In genomic region chr12:12172106-12172511, GRCh38 we compare ENCODE assay signal across 8 cellular contexts.
DNase-seq lines count a peak whose midpoint lies in the region; ATAC-seq, FAIRE-seq and TF ChIP-seq lines count a peak whose summit lies in the region.

No MANE protein-coding gene starts in this region.

- no peaks in the 10 kb centered on the region for H3K36me3 Mint-ChIP-seq in stimulated activated naive CD8-positive, alpha-beta T cell treated with anti-CD3 and anti-CD28 coated beads, Interleukin-15, Interleukin-2, amounts not matched to agents 100 ng/mL and 50 ng/mL, for 24 hours (ENCODE audit: low read depth)
- H3K36me3 Mint-ChIP-seq in CD4-positive, alpha-beta T cell (ENCODE audit: low read depth) = no peaks in the 10 kb centered on the region

- ATAC-seq in GM19395 (IDR thresholded peaks at IDR 0.05; ENCODE audit: unreplicated experiment) (peak; percentile 88), HG03521 (IDR thresholded peaks at IDR 0.05; ENCODE audit: unreplicated experiment) (peak; percentile 80), GM12878 (peak; percentile 95)
- ATAC-seq in CD4-positive, alpha-beta T cell (ENCODE audit: poor library complexity) = no peak

- peak overlapping the region; percentile 25 for H3K4me3 Mint-ChIP-seq in stimulated activated naive CD8-positive, alpha-beta T cell treated with anti-CD3 and anti-CD28 coated beads, Interleukin-15, Interleukin-2, amounts not matched to agents 100 ng/mL and 50 ng/mL, for 24 hours
- H3K4me3 Mint-ChIP-seq in CD4-positive, alpha-beta T cell = no peak overlapping the region

- no peak for TF ChIP-seq POLR2A in GM12878 (IDR thresholded peaks at IDR 0.05; ENCODE audit: low read depth, low read length)

- H3K9me3 Mint-ChIP-seq in stimulated activated naive CD8-positive, alpha-beta T cell treated with anti-CD3 and anti-CD28 coated beads, Interleukin-15, Interleukin-2, amounts not matched to agents 100 ng/mL and 50 ng/mL, for 24 hours = no peaks in the 10 kb centered on the region
- no peaks in the 10 kb centered on the region for H3K9me3 Mint-ChIP-seq in CD4-positive, alpha-beta T cell

- no peak overlapping the region for H3K27ac ChIP-seq in GM12878 (ENCODE audit: control insufficient read depth, insufficient read depth)
- H3K27ac ChIP-seq in CD4-positive, alpha-beta T cell (ENCODE audit: low read depth, low read length) = no peak overlapping the region

- in situ Hi-C loops in GM12878 (cut with MboI) = no loop called here

- POLR2A ChIA-PET in GM12878 (lab: Charles Lee) = no interaction called here
- POLR2A ChIA-PET in CD4-positive, alpha-beta T cell (lab: Charles Lee) = no interaction called here

- H4K20me1 ChIP-seq in GM12878 (ENCODE audit: control insufficient read depth, insufficient read depth) = no peaks in the 10 kb centered on the region

- H3K27me3 ChIP-seq in GM12878 (replicated peaks in 1 of 2; ENCODE audit: control insufficient read depth in 2 of 2, insufficient read depth in 2 of 2, low read length in 1 of 2) = no peaks in the 10 kb centered on the region
- no peaks in the 10 kb centered on the region for H3K27me3 ChIP-seq in CD4-positive, alpha-beta T cell (ENCODE audit: control insufficient read depth, insufficient read depth, low read length)

- H3K9me3 ChIP-seq in GM12878 (replicated peaks; ENCODE audit: control insufficient read depth, insufficient read depth, low read length) = no peaks in the 10 kb centered on the region
- H3K9me3 ChIP-seq in CD4-positive, alpha-beta T cell (ENCODE audit: control insufficient read depth, low read length) = no peaks in the 10 kb centered on the region

- RAD21 ChIA-PET in GM12878 (lab: Charles Lee; ENCODE audit: unreplicated experiment) = interaction anchor here (2.1 kb wide), 1 partner anchor 155 kb away, joined by 5 read pairs; no protein-coding TSS in a partner anchor

- TF ChIP-seq RAD21 in GM12878 (IDR thresholded peaks at IDR 0.05; ENCODE audit: insufficient read depth, low read depth, low read length) = 0 out of 2 replicates have a peak, but pooled peaks have one; percentile 34

- FAIRE-seq in GM12878 (lab: Jason Lieb, UNC) = peak; percentile 54

- H3K4me2 ChIP-seq in GM12878 (ENCODE audit: control insufficient read depth, insufficient read depth) = no peak overlapping the region; the same call in 1 of the 2 replicates

- intact Hi-C loops in GM12878 (cut with micrococcal nuclease; ENCODE audit: unreplicated experiment) = loop anchor here (5.0 to 10.0 kb wide), 3 partner anchors 45 to 153 kb away; partner anchors contain the start of gene LRP6
- intact Hi-C loops in CD4-positive, alpha-beta T cell (cut with DNase I, micrococcal nuclease) = no loop called here

- no peak overlapping the region for H3K4me3 ChIP-seq in GM12878

- BruUV-seq in GM12878 (replicated peaks; lab: Mats Ljungman, UMichigan) = no TSS peak

- H3K4me1 Mint-ChIP-seq in stimulated activated naive CD8-positive, alpha-beta T cell treated with anti-CD3 and anti-CD28 coated beads, Interleukin-15, Interleukin-2, amounts not matched to agents 100 ng/mL and 50 ng/mL, for 24 hours (ENCODE audit: low read depth) = peaks cover 18% of the 10 kb centered on the region
- peaks cover 13% of the 10 kb centered on the region for H3K4me1 Mint-ChIP-seq in CD4-positive, alpha-beta T cell (ENCODE audit: low read depth)

- CTCF ChIA-PET in GM12878 (lab: Yijun Ruan, JAX) = interaction anchor here (1.1 to 2.8 kb wide), 4 partner anchors 10 to 166 kb away, joined by 3 to 13 read pairs (median 4); no protein-coding TSS in a partner anchor
- CTCF ChIA-PET in CD4-positive, alpha-beta T cell (lab: Charles Lee) = no interaction called here

- no peak overlapping the region for H2AFZ ChIP-seq in GM12878 (ENCODE audit: control insufficient read depth, low read depth, low read length)

- H3K36me3 ChIP-seq in GM12878 (ENCODE audit: control insufficient read depth in 2 of 2, insufficient read depth in 2 of 2, low read length in 1 of 2) = no peaks in the 10 kb centered on the region

- 0% methylated on average over 1 of the region's 1 CpG for WGBS in GM12878 (ENCODE audit: insufficient coverage, insufficient replicate concordance, low lambda C conversion rate, missing lambda C conversion rate)

- H3K9ac ChIP-seq in GM12878 (ENCODE audit: control insufficient read depth, insufficient read depth, low read length) = no peak overlapping the region

- no peak; a peak in 1 of 6 replicates for TF ChIP-seq CTCF in GM12878 (IDR thresholded peaks at IDR 0.05 in 2 of 3, conservative IDR thresholded peaks at IDR 0.05 in 1 of 3; ENCODE audit: control insufficient read depth in 2 of 3, extremely low read depth in 1 of 3, insufficient read depth in 1 of 3, low read depth in 3 of 3, low read length in 3 of 3)
- no peak for TF ChIP-seq CTCF in CD4-positive, alpha-beta T cell (IDR thresholded peaks at IDR 0.05)

- H3K4me1 ChIP-seq in GM12878 (ENCODE audit: control insufficient read depth, insufficient read depth, low read length) = peaks cover 15% of the 10 kb centered on the region

- H3K27ac Mint-ChIP-seq in stimulated activated naive CD8-positive, alpha-beta T cell treated with anti-CD3 and anti-CD28 coated beads, Interleukin-15, Interleukin-2, amounts not matched to agents 100 ng/mL and 50 ng/mL, for 24 hours = peak overlapping the region; percentile 74
- no peak overlapping the region for H3K27ac Mint-ChIP-seq in CD4-positive, alpha-beta T cell

- H3K79me2 ChIP-seq in GM12878 (ENCODE audit: control insufficient read depth, insufficient read depth, low read length) = no peaks in the 10 kb centered on the region

- DNase-seq in Daoy (ENCODE audit: low read depth) (peak; percentile 1), GM12878 (ENCODE audit: low read depth, low spot score) (peak; percentile 90), NCI-H510A (lab: John Stamatoyannopoulos, UW) (no peak), NCI-H1436 (lab: John Stamatoyannopoulos, UW) (no peak)
- DNase-seq in CD4-positive, alpha-beta T cell = no peak

- peaks cover 38% of the 10 kb centered on the region for H3K27me3 Mint-ChIP-seq in stimulated activated naive CD8-positive, alpha-beta T cell treated with anti-CD3 and anti-CD28 coated beads, Interleukin-15, Interleukin-2, amounts not matched to agents 100 ng/mL and 50 ng/mL, for 24 hours
- H3K27me3 Mint-ChIP-seq in CD4-positive, alpha-beta T cell = no peaks in the 10 kb centered on the region

- peak; percentile 69 to 76; a peak in 3 of 4 replicates for TF ChIP-seq EP300 in GM12878 (IDR thresholded peaks at IDR 0.05; ENCODE audit: borderline replicate concordance in 1 of 2, control insufficient read depth in 1 of 2, low read depth in 2 of 2, low read length in 2 of 2)

- SMC1A ChIA-PET in GM12878 (lab: Charles Lee; ENCODE audit: uncharacterized antibody, unreplicated experiment) = interaction anchor here (0.7 to 2.8 kb wide), 6 partner anchors 10 to 628 kb away, joined by 3 to 12 read pairs (median 3); partner anchors contain the start of gene LRP6

TF ChIP-seq in GM12878, 131 proteins besides CTCF, POLR2A, EP300 and RAD21 (continues in another document):
- TF ChIP-seq ATF2 (IDR thresholded peaks at IDR 0.05; ENCODE audit: low read length) (peak; percentile 79), ZBED1 (IDR thresholded peaks at IDR 0.05; ENCODE audit: borderline replicate concordance) (0 out of 2 replicates have a peak, but pooled peaks have one; percentile 26), ETV6 (conservative IDR thresholded peaks at IDR 0.05 in 1 of 2, IDR thresholded peaks at IDR 0.05 in 1 of 2; ENCODE audit: borderline replicate concordance in 1 of 2, low read depth in 1 of 2) (peak in 1 of 2 experiments; percentile 29; a peak in 1 of 4 replicates), PAX8 (IDR thresholded peaks at IDR 0.05) (no peak), JUND (IDR thresholded peaks at IDR 0.05; ENCODE audit: low read depth, low read length) (0 out of 2 replicates have a peak, but pooled peaks have one; percentile 5), BACH1 (IDR thresholded peaks at IDR 0.05; ENCODE audit: borderline replicate concordance) (peak; percentile 70; the same call in 1 of the 2 replicates), BCL11A (IDR thresholded peaks at IDR 0.05; ENCODE audit: low read depth, low read length) (peak; percentile 84; the same call in 1 of the 2 replicates), DPF2 (IDR thresholded peaks at IDR 0.05) (peak; percentile 89), EGR1 (IDR thresholded peaks at IDR 0.05; ENCODE audit: borderline replicate concordance in 1 of 2, low read depth in 2 of 2, low read length in 2 of 2) (no peak), PAX5 (IDR thresholded peaks at IDR 0.05; ENCODE audit: borderline replicate concordance, low read depth, low read length) (peak; percentile 71), IRF4 (IDR thresholded peaks at IDR 0.05; ENCODE audit: low read depth, low read length) (peak; percentile 81), STAT3 (IDR thresholded peaks at IDR 0.05; ENCODE audit: low read depth, low read length) (peak; percentile 81; the same call in 1 of the 2 replicates), GATAD2B (conservative IDR thresholded peaks at IDR 0.05; ENCODE audit: low read depth) (0 out of 2 replicates have a peak, but pooled peaks have one; percentile 27), SUPT20H (IDR thresholded peaks at IDR 0.05; ENCODE audit: borderline replicate concordance, control insufficient read depth, low read depth, low read length) (no peak), BMI1 (IDR thresholded peaks at IDR 0.05; ENCODE audit: borderline replicate concordance) (0 out of 2 replicates have a peak, but pooled peaks have one; percentile 60), ZNF24 (IDR thresholded peaks at IDR 0.05) (no peak), MTA2 (IDR thresholded peaks at IDR 0.05; ENCODE audit: low read depth) (peak; percentile 99)
- TF ChIP-seq, protein P1, sequence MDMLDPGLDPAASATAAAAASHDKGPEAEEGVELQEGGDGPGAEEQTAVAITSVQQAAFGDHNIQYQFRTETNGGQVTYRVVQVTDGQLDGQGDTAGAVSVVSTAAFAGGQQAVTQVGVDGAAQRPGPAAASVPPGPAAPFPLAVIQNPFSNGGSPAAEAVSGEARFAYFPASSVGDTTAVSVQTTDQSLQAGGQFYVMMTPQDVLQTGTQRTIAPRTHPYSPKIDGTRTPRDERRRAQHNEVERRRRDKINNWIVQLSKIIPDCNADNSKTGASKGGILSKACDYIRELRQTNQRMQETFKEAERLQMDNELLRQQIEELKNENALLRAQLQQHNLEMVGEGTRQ (IDR thresholded peaks at IDR 0.05; ENCODE audit: borderline replicate concordance, low read depth, low read length) = no peak

Comparison
In these comparisons a context has a peak if more than half of its experiments do, and no peak if none do; other contexts are left out.
1. DNase-seq: peak in Daoy (single experiment) and GM12878 (single experiment); none in NCI-H510A (single experiment), CD4-positive, alpha-beta T cell (0 of 10) and NCI-H1436 (single experiment).